In the genomic region with DNA sequence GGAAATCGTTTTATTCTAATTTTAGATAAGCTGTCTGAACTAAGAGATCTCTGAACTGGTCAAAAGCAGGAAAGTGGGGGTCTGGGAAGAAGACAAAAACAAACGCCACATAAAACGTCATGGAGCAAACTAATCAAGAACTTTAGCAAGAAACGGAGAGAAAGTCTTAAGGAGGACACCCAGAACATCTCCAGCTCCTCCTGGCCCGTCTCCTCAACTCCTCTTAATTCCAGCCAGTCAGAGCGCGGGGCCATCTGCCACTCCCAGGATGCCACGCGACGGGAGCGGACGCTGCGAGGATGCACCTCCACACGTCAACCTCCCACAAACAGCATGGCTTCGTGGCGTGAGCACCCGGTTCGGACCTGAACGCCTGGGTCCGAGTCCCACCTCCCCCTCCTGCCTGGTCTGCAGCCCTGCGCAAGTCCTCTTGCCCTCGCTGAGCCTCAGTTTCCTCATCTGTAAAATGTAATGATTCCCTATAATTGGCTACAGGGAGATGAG, we compare ENCODE assay signal across 1 cellular context.
A peak's percentile ranks its signal among the peaks of the same experiment; 100 is the strongest.
TF ChIP-seq lines count a peak whose summit lies in the region.

No MANE protein-coding gene starts in this region.

TF ChIP-seq in HEK293, 187 proteins besides CTCF, POLR2A, EP300 and RAD21 (continued from another document and continues in another):
- TF ChIP-seq, protein P1, sequence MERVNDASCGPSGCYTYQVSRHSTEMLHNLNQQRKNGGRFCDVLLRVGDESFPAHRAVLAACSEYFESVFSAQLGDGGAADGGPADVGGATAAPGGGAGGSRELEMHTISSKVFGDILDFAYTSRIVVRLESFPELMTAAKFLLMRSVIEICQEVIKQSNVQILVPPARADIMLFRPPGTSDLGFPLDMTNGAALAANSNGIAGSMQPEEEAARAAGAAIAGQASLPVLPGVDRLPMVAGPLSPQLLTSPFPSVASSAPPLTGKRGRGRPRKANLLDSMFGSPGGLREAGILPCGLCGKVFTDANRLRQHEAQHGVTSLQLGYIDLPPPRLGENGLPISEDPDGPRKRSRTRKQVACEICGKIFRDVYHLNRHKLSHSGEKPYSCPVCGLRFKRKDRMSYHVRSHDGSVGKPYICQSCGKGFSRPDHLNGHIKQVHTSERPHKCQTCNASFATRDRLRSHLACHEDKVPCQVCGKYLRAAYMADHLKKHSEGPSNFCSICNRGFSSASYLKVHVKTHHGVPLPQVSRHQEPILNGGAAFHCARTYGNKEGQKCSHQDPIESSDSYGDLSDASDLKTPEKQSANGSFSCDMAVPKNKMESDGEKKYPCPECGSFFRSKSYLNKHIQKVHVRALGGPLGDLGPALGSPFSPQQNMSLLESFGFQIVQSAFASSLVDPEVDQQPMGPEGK (tag by site-specific recombination; IDR thresholded peaks at IDR 0.05): peak; percentile 31; the same call in 1 of the 2 replicates
- TF ChIP-seq WT1 (tag by site-specific recombination; IDR thresholded peaks at IDR 0.05): peak; percentile 72; the same call in 1 of the 2 replicates
- peak; percentile 76; the same call in 1 of the 2 replicates for TF ChIP-seq ZNF394 (tag by site-specific recombination; IDR thresholded peaks at IDR 0.05; ENCODE audit: borderline replicate concordance)
- TF ChIP-seq ZNF561 (tag by site-specific recombination; IDR thresholded peaks at IDR 0.05; ENCODE audit: borderline replicate concordance): peak; percentile 77; the same call in 1 of the 2 replicates
- TF ChIP-seq, protein P2, sequence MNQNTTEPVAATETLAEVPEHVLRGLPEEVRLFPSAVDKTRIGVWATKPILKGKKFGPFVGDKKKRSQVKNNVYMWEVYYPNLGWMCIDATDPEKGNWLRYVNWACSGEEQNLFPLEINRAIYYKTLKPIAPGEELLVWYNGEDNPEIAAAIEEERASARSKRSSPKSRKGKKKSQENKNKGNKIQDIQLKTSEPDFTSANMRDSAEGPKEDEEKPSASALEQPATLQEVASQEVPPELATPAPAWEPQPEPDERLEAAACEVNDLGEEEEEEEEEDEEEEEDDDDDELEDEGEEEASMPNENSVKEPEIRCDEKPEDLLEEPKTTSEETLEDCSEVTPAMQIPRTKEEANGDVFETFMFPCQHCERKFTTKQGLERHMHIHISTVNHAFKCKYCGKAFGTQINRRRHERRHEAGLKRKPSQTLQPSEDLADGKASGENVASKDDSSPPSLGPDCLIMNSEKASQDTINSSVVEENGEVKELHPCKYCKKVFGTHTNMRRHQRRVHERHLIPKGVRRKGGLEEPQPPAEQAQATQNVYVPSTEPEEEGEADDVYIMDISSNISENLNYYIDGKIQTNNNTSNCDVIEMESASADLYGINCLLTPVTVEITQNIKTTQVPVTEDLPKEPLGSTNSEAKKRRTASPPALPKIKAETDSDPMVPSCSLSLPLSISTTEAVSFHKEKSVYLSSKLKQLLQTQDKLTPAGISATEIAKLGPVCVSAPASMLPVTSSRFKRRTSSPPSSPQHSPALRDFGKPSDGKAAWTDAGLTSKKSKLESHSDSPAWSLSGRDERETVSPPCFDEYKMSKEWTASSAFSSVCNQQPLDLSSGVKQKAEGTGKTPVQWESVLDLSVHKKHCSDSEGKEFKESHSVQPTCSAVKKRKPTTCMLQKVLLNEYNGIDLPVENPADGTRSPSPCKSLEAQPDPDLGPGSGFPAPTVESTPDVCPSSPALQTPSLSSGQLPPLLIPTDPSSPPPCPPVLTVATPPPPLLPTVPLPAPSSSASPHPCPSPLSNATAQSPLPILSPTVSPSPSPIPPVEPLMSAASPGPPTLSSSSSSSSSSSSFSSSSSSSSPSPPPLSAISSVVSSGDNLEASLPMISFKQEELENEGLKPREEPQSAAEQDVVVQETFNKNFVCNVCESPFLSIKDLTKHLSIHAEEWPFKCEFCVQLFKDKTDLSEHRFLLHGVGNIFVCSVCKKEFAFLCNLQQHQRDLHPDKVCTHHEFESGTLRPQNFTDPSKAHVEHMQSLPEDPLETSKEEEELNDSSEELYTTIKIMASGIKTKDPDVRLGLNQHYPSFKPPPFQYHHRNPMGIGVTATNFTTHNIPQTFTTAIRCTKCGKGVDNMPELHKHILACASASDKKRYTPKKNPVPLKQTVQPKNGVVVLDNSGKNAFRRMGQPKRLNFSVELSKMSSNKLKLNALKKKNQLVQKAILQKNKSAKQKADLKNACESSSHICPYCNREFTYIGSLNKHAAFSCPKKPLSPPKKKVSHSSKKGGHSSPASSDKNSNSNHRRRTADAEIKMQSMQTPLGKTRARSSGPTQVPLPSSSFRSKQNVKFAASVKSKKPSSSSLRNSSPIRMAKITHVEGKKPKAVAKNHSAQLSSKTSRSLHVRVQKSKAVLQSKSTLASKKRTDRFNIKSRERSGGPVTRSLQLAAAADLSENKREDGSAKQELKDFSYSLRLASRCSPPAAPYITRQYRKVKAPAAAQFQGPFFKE (tag by site-specific recombination; IDR thresholded peaks at IDR 0.05; ENCODE audit: borderline replicate concordance): 0 out of 2 replicates have a peak, but pooled peaks have one; percentile 29
- TF ChIP-seq ZNF544 (tag by site-specific recombination; IDR thresholded peaks at IDR 0.05): no peak
- no peak for TF ChIP-seq EGR2 (tag by site-specific recombination; IDR thresholded peaks at IDR 0.05; ENCODE audit: low read depth)
- TF ChIP-seq ZBTB48 (tag by site-specific recombination; IDR thresholded peaks at IDR 0.05): no peak
- TF ChIP-seq, protein P3, sequence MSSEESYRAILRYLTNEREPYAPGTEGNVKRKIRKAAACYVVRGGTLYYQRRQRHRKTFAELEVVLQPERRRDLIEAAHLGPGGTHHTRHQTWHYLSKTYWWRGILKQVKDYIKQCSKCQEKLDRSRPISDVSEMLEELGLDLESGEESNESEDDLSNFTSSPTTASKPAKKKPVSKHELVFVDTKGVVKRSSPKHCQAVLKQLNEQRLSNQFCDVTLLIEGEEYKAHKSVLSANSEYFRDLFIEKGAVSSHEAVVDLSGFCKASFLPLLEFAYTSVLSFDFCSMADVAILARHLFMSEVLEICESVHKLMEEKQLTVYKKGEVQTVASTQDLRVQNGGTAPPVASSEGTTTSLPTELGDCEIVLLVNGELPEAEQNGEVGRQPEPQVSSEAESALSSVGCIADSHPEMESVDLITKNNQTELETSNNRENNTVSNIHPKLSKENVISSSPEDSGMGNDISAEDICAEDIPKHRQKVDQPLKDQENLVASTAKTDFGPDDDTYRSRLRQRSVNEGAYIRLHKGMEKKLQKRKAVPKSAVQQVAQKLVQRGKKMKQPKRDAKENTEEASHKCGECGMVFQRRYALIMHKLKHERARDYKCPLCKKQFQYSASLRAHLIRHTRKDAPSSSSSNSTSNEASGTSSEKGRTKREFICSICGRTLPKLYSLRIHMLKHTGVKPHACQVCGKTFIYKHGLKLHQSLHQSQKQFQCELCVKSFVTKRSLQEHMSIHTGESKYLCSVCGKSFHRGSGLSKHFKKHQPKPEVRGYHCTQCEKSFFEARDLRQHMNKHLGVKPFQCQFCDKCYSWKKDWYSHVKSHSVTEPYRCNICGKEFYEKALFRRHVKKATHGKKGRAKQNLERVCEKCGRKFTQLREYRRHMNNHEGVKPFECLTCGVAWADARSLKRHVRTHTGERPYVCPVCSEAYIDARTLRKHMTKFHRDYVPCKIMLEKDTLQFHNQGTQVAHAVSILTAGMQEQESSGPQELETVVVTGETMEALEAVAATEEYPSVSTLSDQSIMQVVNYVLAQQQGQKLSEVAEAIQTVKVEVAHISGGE (tag by site-specific recombination; conservative IDR thresholded peaks at IDR 0.05; ENCODE audit: low read depth): peak; percentile 67
- TF ChIP-seq, protein P4, sequence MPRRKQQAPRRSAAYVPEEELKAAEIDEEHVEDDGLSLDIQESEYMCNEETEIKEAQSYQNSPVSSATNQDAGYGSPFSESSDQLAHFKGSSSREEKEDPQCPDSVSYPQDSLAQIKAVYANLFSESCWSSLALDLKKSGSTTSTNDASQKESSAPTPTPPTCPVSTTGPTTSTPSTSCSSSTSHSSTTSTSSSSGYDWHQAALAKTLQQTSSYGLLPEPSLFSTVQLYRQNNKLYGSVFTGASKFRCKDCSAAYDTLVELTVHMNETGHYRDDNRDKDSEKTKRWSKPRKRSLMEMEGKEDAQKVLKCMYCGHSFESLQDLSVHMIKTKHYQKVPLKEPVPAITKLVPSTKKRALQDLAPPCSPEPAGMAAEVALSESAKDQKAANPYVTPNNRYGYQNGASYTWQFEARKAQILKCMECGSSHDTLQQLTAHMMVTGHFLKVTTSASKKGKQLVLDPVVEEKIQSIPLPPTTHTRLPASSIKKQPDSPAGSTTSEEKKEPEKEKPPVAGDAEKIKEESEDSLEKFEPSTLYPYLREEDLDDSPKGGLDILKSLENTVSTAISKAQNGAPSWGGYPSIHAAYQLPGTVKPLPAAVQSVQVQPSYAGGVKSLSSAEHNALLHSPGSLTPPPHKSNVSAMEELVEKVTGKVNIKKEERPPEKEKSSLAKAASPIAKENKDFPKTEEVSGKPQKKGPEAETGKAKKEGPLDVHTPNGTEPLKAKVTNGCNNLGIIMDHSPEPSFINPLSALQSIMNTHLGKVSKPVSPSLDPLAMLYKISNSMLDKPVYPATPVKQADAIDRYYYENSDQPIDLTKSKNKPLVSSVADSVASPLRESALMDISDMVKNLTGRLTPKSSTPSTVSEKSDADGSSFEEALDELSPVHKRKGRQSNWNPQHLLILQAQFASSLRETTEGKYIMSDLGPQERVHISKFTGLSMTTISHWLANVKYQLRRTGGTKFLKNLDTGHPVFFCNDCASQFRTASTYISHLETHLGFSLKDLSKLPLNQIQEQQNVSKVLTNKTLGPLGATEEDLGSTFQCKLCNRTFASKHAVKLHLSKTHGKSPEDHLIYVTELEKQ (tag by site-specific recombination; IDR thresholded peaks at IDR 0.05; ENCODE audit: borderline replicate concordance): 0 out of 2 replicates have a peak, but pooled peaks have one; percentile 2
- TF ChIP-seq SP3 (tag by site-specific recombination; IDR thresholded peaks at IDR 0.05): 0 out of 2 replicates have a peak, but pooled peaks have one; percentile 3
- peak; percentile 95 for TF ChIP-seq ZBTB20 (tag by site-specific recombination; IDR thresholded peaks at IDR 0.05)
- TF ChIP-seq ZNF571 (tag by site-specific recombination; IDR thresholded peaks at IDR 0.05): no peak
- peak; percentile 94 for TF ChIP-seq GLIS2 (tag by site-specific recombination; IDR thresholded peaks at IDR 0.05)
- TF ChIP-seq ZNF629 (tag by site-specific recombination; IDR thresholded peaks at IDR 0.05): peak; percentile 76
- peak; percentile 30; the same call in 1 of the 2 replicates for TF ChIP-seq BCL11B (tag by site-specific recombination; IDR thresholded peaks at IDR 0.05; ENCODE audit: low read depth)
- peak; percentile 57; the same call in 1 of the 2 replicates for TF ChIP-seq ZIC2 (tag by site-specific recombination; IDR thresholded peaks at IDR 0.05)
- TF ChIP-seq ZNF24 (tag by site-specific recombination; IDR thresholded peaks at IDR 0.05): peak; percentile 90; the same call in 1 of the 2 replicates
- TF ChIP-seq, protein P5, sequence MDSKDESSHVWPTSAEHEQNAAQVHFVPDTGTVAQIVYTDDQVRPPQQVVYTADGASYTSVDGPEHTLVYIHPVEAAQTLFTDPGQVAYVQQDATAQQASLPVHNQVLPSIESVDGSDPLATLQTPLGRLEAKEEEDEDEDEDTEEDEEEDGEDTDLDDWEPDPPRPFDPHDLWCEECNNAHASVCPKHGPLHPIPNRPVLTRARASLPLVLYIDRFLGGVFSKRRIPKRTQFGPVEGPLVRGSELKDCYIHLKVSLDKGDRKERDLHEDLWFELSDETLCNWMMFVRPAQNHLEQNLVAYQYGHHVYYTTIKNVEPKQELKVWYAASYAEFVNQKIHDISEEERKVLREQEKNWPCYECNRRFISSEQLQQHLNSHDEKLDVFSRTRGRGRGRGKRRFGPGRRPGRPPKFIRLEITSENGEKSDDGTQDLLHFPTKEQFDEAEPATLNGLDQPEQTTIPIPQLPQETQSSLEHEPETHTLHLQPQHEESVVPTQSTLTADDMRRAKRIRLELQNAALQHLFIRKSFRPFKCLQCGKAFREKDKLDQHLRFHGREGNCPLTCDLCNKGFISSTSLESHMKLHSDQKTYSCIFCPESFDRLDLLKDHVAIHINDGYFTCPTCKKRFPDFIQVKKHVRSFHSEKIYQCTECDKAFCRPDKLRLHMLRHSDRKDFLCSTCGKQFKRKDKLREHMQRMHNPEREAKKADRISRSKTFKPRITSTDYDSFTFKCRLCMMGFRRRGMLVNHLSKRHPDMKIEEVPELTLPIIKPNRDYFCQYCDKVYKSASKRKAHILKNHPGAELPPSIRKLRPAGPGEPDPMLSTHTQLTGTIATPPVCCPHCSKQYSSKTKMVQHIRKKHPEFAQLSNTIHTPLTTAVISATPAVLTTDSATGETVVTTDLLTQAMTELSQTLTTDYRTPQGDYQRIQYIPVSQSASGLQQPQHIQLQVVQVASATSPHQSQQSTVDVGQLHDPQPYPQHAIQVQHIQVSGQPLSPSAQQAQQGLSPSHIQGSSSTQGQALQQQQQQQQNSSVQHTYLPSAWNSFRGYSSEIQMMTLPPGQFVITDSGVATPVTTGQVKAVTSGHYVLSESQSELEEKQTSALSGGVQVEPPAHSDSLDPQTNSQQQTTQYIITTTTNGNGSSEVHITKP (tag by site-specific recombination; IDR thresholded peaks at IDR 0.05): peak; percentile 29; the same call in 1 of the 2 replicates
- TF ChIP-seq ZXDB (tag by site-specific recombination; IDR thresholded peaks at IDR 0.05): no peak
- peak; percentile 60; the same call in 1 of the 2 replicates for TF ChIP-seq ZBTB21 (tag by site-specific recombination; IDR thresholded peaks at IDR 0.05)
- TF ChIP-seq, protein P6, sequence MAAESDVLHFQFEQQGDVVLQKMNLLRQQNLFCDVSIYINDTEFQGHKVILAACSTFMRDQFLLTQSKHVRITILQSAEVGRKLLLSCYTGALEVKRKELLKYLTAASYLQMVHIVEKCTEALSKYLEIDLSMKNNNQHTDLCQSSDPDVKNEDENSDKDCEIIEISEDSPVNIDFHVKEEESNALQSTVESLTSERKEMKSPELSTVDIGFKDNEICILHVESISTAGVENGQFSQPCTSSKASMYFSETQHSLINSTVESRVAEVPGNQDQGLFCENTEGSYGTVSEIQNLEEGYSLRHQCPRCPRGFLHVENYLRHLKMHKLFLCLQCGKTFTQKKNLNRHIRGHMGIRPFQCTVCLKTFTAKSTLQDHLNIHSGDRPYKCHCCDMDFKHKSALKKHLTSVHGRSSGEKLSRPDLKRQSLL (tag by site-specific recombination; IDR thresholded peaks at IDR 0.05): peak; percentile 68; the same call in 1 of the 2 replicates
- peak; percentile 66 for TF ChIP-seq SP2 (tag by site-specific recombination; IDR thresholded peaks at IDR 0.05)
- TF ChIP-seq, protein P7, sequence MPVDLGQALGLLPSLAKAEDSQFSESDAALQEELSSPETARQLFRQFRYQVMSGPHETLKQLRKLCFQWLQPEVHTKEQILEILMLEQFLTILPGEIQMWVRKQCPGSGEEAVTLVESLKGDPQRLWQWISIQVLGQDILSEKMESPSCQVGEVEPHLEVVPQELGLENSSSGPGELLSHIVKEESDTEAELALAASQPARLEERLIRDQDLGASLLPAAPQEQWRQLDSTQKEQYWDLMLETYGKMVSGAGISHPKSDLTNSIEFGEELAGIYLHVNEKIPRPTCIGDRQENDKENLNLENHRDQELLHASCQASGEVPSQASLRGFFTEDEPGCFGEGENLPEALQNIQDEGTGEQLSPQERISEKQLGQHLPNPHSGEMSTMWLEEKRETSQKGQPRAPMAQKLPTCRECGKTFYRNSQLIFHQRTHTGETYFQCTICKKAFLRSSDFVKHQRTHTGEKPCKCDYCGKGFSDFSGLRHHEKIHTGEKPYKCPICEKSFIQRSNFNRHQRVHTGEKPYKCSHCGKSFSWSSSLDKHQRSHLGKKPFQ (tag by site-specific recombination; IDR thresholded peaks at IDR 0.05): peak; percentile 65
- no peak for TF ChIP-seq ZNF664 (tag by site-specific recombination; IDR thresholded peaks at IDR 0.05)
- TF ChIP-seq ZEB2 (tag by site-specific recombination; IDR thresholded peaks at IDR 0.05): peak; percentile 59; the same call in 1 of the 2 replicates
